9 cellular contexts compared by ENCODE assay signal in the genomic region with DNA sequence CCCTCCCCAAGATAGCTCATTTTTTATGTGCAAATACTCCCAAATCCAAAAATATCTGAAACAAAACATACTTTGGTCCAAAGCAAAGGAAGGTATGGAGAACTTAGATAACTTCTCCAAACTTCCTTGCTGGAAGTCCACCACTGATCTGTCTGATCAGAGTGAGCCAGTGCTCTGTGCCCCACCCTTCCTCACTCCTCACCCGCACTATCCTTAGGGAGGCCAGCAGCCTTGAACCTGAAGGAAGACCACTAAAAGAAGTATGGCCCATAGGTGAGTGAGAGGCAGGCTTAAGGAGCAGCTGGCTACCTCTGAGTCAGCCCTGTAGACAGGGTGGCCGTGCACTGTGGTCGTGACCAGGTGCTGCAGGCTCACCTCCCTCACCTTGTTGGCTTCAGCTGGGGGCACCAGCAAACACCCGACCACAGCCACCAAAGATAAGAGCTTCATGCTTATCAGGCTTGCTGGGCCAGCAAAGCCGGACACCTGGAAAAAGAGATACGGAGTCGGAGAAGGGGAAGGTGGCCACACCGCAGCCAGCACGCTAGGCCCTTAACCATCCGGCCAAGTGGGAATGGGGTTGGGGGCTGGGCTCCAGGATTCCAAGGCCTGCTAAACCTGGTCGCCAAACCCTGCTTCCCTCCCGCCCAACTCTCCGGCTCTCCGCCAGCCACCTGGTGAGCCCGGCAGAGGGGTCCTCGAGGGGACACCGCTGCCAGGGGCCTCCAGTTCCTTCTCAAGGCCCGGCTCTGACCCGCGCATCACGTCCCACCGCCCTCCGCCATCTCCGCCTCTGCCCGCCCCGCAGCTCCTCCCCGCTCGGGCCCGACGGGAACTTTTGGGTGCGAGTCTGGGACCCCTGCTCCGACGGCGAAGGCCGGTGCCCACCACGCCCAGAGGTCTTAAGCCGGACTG. TPM values are rescaled to one million over a fixed set of nuclear protein-coding genes. Genes with fewer than 3 reads are reported as not detected.
DNase-seq lines count a peak whose midpoint lies in the region; ATAC-seq and TF ChIP-seq lines count a peak whose summit lies in the region.
"Had no signal": no experiment of that assay in that cellular context is flagged by ENCODE, and none has a peak within 500 bp of the region (broad histone marks: within the 10 kb centered on the region; RNA-seq: fewer than 3 reads in every experiment).

No MANE protein-coding gene starts in this region.

- intact Hi-C loops in CD14-positive monocyte (cut with micrococcal nuclease): loop anchor here in 1 of 2 donors (5.0 kb wide), 1 partner anchor 64 kb away; no protein-coding TSS in a partner anchor
- intact Hi-C loops in upper lobe of right lung (cut with DNase I): loop anchor here (2.0 kb wide), 1 partner anchor 29 kb away; no protein-coding TSS in a partner anchor

- H3K4me3 Mint-ChIP-seq in CD14-positive monocyte (peak overlapping the region; percentile 88 to 89), memory B cell (peak overlapping the region; percentile 92)

- H3K36me3 Mint-ChIP-seq in CD14-positive monocyte: peaks cover 18 to 22% of the 10 kb centered on the region in 2 donors
- peaks cover 6% of the 10 kb centered on the region for H3K36me3 Mint-ChIP-seq in memory B cell

- H3K36me3 ChIP-seq in brain microvascular endothelial cell (replicated peaks) (peaks cover 26% of the 10 kb centered on the region), upper lobe of right lung (peaks cover 10% of the 10 kb centered on the region)

- TF ChIP-seq CTCF in CD14-positive monocyte (IDR thresholded peaks at IDR 0.05) (no peak), brain microvascular endothelial cell (IDR thresholded peaks at IDR 0.05; ENCODE audit: low read depth, low read length, missing control alignments) (no peak), upper lobe of right lung (IDR thresholded peaks at IDR 0.05) (no peak), GM20000 (IDR thresholded peaks at IDR 0.05; ENCODE audit: extremely low read depth, missing control alignments) (no peak)

- DNase-seq in CD14-positive monocyte (ENCODE audit: low spot score) (peak; percentile 34), NCI-H69 (lab: John Stamatoyannopoulos, UW) (peak; percentile 81), brain microvascular endothelial cell (no peak), memory B cell (ENCODE audit: low spot score in 2 of 2) (no peak), upper lobe of right lung (no peak), GM20000 (ENCODE audit: low spot score) (no peak)

- no peaks in the 10 kb centered on the region for H3K9me3 ChIP-seq in upper lobe of right lung

- peak; percentile 12 for ATAC-seq in GM18858 (IDR thresholded peaks at IDR 0.05; ENCODE audit: unreplicated experiment)
- peak; percentile 69 for ATAC-seq in HG02943 (IDR thresholded peaks at IDR 0.05; ENCODE audit: low read depth, unreplicated experiment)
- peak; percentile 69 for ATAC-seq in memory B cell (ENCODE audit: low read depth)
- peak; percentile 82 for ATAC-seq in upper lobe of right lung

- H3K4me3 ChIP-seq in brain microvascular endothelial cell (ENCODE audit: low read depth, low read length) (peak overlapping the region; percentile 77), upper lobe of right lung (peak overlapping the region; percentile 82)

- peaks cover 0 to 5% (median 0%) of the 10 kb centered on the region in 7 donors for H3K9me3 Mint-ChIP-seq in CD14-positive monocyte
- no peaks in the 10 kb centered on the region for H3K9me3 Mint-ChIP-seq in memory B cell

- H3K27me3 Mint-ChIP-seq in CD14-positive monocyte (ENCODE audit: low read depth in 3 of 3) (peaks cover 0 to 5% (median 2%) of the 10 kb centered on the region in 3 donors), memory B cell (peaks cover 15% of the 10 kb centered on the region)

- no peaks in the 10 kb centered on the region for H3K27me3 ChIP-seq in brain microvascular endothelial cell (replicated peaks)
- H3K27me3 ChIP-seq in upper lobe of right lung: no peaks in the 10 kb centered on the region

- peaks cover 13% of the 10 kb centered on the region for H3K4me1 ChIP-seq in upper lobe of right lung

- in situ Hi-C loops in brain microvascular endothelial cell (cut with HindIII; ENCODE audit: low pct_ligation_motif_present, low sequenced_read_pairs): no loop called here

- H3K4me1 Mint-ChIP-seq in CD14-positive monocyte (peaks cover 16% of the 10 kb centered on the region), memory B cell (peaks cover 15% of the 10 kb centered on the region)

- H3K27ac ChIP-seq in brain microvascular endothelial cell (peak overlapping the region; percentile 69), upper lobe of right lung (peak overlapping the region; percentile 86)

- H3K27ac Mint-ChIP-seq in CD14-positive monocyte (peak overlapping the region in 6 of 7 donors; percentile 13 to 93 (median 85)), memory B cell (peak overlapping the region; percentile 84)

RNA-seq across cellular contexts. Expression of a gene that starts 0.5 kb away (rescaled TPM):
- polyA plus RNA-seq in CD14-positive monocyte: 10 to 100 TPM; 22.4 to 43.6 TPM
- total RNA-seq in upper lobe of right lung: 59.3 TPM

RNA-seq across cellular contexts. Expression of a gene that starts 26.7 kb away (rescaled TPM):
- not detected for polyA plus RNA-seq in CD14-positive monocyte
- 0.29 TPM for total RNA-seq in upper lobe of right lung
- total RNA-seq: subcutaneous adipose tissue had no signal

RNA-seq across cellular contexts. Expression of a gene that starts 36.9 kb away (rescaled TPM):
- not detected for polyA plus RNA-seq in CD14-positive monocyte
- total RNA-seq in upper lobe of right lung: 0.81 TPM
- total RNA-seq: subcutaneous adipose tissue had no signal

RNA-seq across cellular contexts. Expression of a gene that starts 41.5 kb away (rescaled TPM):
- not detected for polyA plus RNA-seq in CD14-positive monocyte
- 0.55 TPM for total RNA-seq in upper lobe of right lung
- total RNA-seq: subcutaneous adipose tissue had no signal

Comparison
In these comparisons a context has a peak if more than half of its experiments do, and no peak if none do; other contexts are left out.
1. DNase-seq: peak in CD14-positive monocyte (single experiment) and NCI-H69 (single experiment); none in brain microvascular endothelial cell (single experiment), memory B cell (0 of 2), upper lobe of right lung (single experiment) and GM20000 (single experiment).
2. ATAC-seq: peak in every context shown above with its lines; median percentile 82 in upper lobe of right lung; 69 in HG02943; 69 in memory B cell; 12 in GM18858.